21 cellular contexts compared by ENCODE assay signal in genomic region chr5:12911156-12911555, GRCh38.
"Had no signal": no experiment of that assay in that cellular context is flagged by ENCODE, and none has a peak within 500 bp of the region (broad histone marks: within the 10 kb centered on the region; RNA-seq: fewer than 3 reads in every experiment).

No MANE protein-coding gene starts in this region.

- H3K36me3 ChIP-seq: right lobe of liver, transverse colon, uterus had no signal

- H3K9me3 ChIP-seq: right lobe of liver, transverse colon, uterus had no signal

- H3K27me3 ChIP-seq: right lobe of liver, transverse colon, uterus had no signal

- H3K4me3 ChIP-seq: right lobe of liver, skin epidermis, transverse colon, uterus had no signal

- H3K4me1 ChIP-seq: right lobe of liver, transverse colon, uterus had no signal

- DNase-seq: activated CD4-positive, alpha-beta memory T cell treated with anti-CD3 and anti-CD28 coated beads for 36 hours; activated CD4-positive, alpha-beta T cell treated with anti-CD3 and anti-CD28 coated beads for 48 hours; activated naive CD4-positive, alpha-beta T cell treated with Interleukin-2 at 50 U/mL for 16 hours; activated naive CD8-positive, alpha-beta T cell treated with anti-CD3 and anti-CD28 coated beads for 36 hours; activated T-cell treated with anti-CD3 and anti-CD28 coated beads, Interleukin-2, amount 50 U/mL, for 48 hours; amniotic stem cell; cortex of kidney; endodermal cell; foreskin fibroblast; left colon; naive B cell; nucleus accumbens; posterior cingulate gyrus; right lobe of liver; stimulated activated CD4-positive, alpha-beta T cell treated with anti-CD3 and anti-CD28 coated beads, Interleukin-15, amount 100 ng/mL, for 24 hours; stimulated activated CD8-positive, alpha-beta memory T cell treated with anti-CD3 and anti-CD28 coated beads, Interleukin-4, amount 100 ng/mL, for 48 hours; stimulated activated naive B cell treated with anti-CD40 and anti-IgM and Interleukin-4, amounts not matched to agents 10 μg/mL and 1 μg/mL and 100 μg/mL, for 72 hours; transverse colon; uterus had no signal

- H3K27ac ChIP-seq: epithelial cell of prostate, right lobe of liver, skin epidermis, transverse colon, uterus had no signal
